In the genomic region with DNA sequence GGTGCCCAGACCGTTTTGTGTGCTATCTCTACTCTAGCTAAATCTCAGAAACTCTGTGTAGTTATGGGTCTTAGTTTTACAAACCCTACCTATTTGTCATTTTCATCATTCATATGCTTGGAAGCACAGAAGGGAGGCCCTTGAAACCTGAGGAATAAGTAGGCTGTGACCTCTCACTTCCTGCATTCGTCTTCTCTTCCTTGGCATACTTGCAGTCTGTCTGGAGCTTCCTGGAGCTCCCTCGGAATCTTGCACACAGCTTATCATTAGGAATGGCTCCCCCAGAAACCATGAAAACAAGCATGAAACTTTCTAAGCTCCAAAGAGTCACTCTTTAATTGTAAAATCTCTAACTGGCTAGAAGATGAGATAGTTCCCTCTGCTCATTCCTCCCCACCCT, we compare ENCODE assay signal across 16 cellular contexts.
DNase-seq lines count a peak whose midpoint lies in the region; ATAC-seq, FAIRE-seq and TF ChIP-seq lines count a peak whose summit lies in the region.
"Had no signal": no experiment of that assay in that cellular context is flagged by ENCODE, and none has a peak within 500 bp of the region (broad histone marks: within the 10 kb centered on the region; RNA-seq: fewer than 3 reads in every experiment).

No MANE protein-coding gene starts in this region.

- no peaks in the 10 kb centered on the region for H3K36me3 ChIP-seq in bronchial epithelial cell (ENCODE audit: control insufficient read depth, insufficient read depth, low read length)
- H3K36me3 ChIP-seq in left lung = no peaks in the 10 kb centered on the region

- H3K27me3 ChIP-seq in bronchial epithelial cell (ENCODE audit: control insufficient read depth, insufficient read depth, low read length) (no peaks in the 10 kb centered on the region), left lung (no peaks in the 10 kb centered on the region)

- no peaks in the 10 kb centered on the region for H3K4me1 Mint-ChIP-seq in activated naive CD8-positive, alpha-beta T cell treated with anti-CD3 and anti-CD28 coated beads, Interleukin-2, amount 50 U/mL, for 24 hours
- H3K4me1 Mint-ChIP-seq: B cell; CD4-positive, CD25-positive, alpha-beta regulatory T cell had no signal

- no peaks in the 10 kb centered on the region for H3K9me3 Mint-ChIP-seq in activated naive CD8-positive, alpha-beta T cell treated with anti-CD3 and anti-CD28 coated beads, Interleukin-2, amount 50 U/mL, for 24 hours

- no peaks in the 10 kb centered on the region for H3K36me3 Mint-ChIP-seq in activated naive CD8-positive, alpha-beta T cell treated with anti-CD3 and anti-CD28 coated beads, Interleukin-2, amount 50 U/mL, for 24 hours (ENCODE audit: low read depth)
- H3K36me3 Mint-ChIP-seq: CD4-positive, CD25-positive, alpha-beta regulatory T cell had no signal

- H3K27ac Mint-ChIP-seq in activated naive CD8-positive, alpha-beta T cell treated with anti-CD3 and anti-CD28 coated beads, Interleukin-2, amount 50 U/mL, for 24 hours = no peak overlapping the region
- H3K27ac Mint-ChIP-seq: B cell; CD4-positive, CD25-positive, alpha-beta regulatory T cell had no signal

- no peak overlapping the region for H3K27ac ChIP-seq in left lung
- H3K27ac ChIP-seq: GM23248 had no signal

- H3K9me3 ChIP-seq in left lung = no peaks in the 10 kb centered on the region

- no peak for TF ChIP-seq CTCF in bronchial epithelial cell (IDR thresholded peaks at IDR 0.05; ENCODE audit: insufficient read depth, low read length, severe bottlenecking)
- no peak for TF ChIP-seq CTCF in left lung (IDR thresholded peaks at IDR 0.05)

- H3K4me3 ChIP-seq in bronchial epithelial cell (ENCODE audit: low read depth, low read length) (no peak overlapping the region), left lung (no peak overlapping the region)
- H3K4me3 ChIP-seq: GM23248, K562 had no signal

- no peak for FAIRE-seq in bronchial epithelial cell (lab: Jason Lieb, UNC)
- FAIRE-seq: G401.6 had no signal

- H3K4me1 ChIP-seq in left lung = no peaks in the 10 kb centered on the region

- no peaks in the 10 kb centered on the region for H3K27me3 Mint-ChIP-seq in activated naive CD8-positive, alpha-beta T cell treated with anti-CD3 and anti-CD28 coated beads, Interleukin-2, amount 50 U/mL, for 24 hours
- H3K27me3 Mint-ChIP-seq: B cell had no signal

- intact Hi-C loops in left lung (cut with DNase I) = no loop called here

- DNase-seq in NCI-H226 = peak; percentile 65
- DNase-seq in bronchial epithelial cell (ENCODE audit: low read depth) = peak; percentile 12
- no peak for DNase-seq in left lung
- DNase-seq in COLO829 (ENCODE audit: low spot score) = no peak
- DNase-seq in activated naive CD8-positive, alpha-beta T cell treated with anti-CD3 and anti-CD28 coated beads, Interleukin-2, amount 50 U/mL, for 24 hours = no peak
- no peak for DNase-seq in Kasumi-1 (lab: John Stamatoyannopoulos, UW)
- no peak for DNase-seq in NCI-H524 (lab: John Stamatoyannopoulos, UW)
- DNase-seq: CD4-positive, CD25-positive, alpha-beta regulatory T cell; NCI-H1048; NCI-H1436 treated with DMSO at 0.1 percent for 48 hours; NCI-H2081 treated with DMSO at 0.1 percent for 48 hours; NCI-H524 treated with DMSO at 0.1 percent for 48 hours had no signal

- H3K4me3 Mint-ChIP-seq in activated naive CD8-positive, alpha-beta T cell treated with anti-CD3 and anti-CD28 coated beads, Interleukin-2, amount 50 U/mL, for 24 hours = no peak overlapping the region
- H3K4me3 Mint-ChIP-seq: B cell; CD4-positive, CD25-positive, alpha-beta regulatory T cell had no signal

- peak; percentile 14 for ATAC-seq in left lung
- no peak for ATAC-seq in activated naive CD8-positive, alpha-beta T cell treated with anti-CD3 and anti-CD28 coated beads, Interleukin-2, amount 50 U/mL, for 24 hours

Comparison
In these comparisons a context has a peak if more than half of its experiments do, and no peak if none do; other contexts are left out.
1. DNase-seq: peak in NCI-H226 (single experiment) and bronchial epithelial cell (single experiment); none in left lung (0 of 2), COLO829 (single experiment), activated naive CD8-positive, alpha-beta T cell treated with anti-CD3 and anti-CD28 coated beads, Interleukin-2, amount 50 U/mL, for 24 hours (single experiment), Kasumi-1 (0 of 2) and NCI-H524 (0 of 2).